7 cellular contexts compared by ENCODE assay signal in genomic region chr18:3652380-3653262, GRCh38.
DNase-seq lines count a peak whose midpoint lies in the region; ATAC-seq and TF ChIP-seq lines count a peak whose summit lies in the region.

No MANE protein-coding gene starts in this region.

- H3K27me3 ChIP-seq in SJSA1 (replicated peaks) (no peaks in the 10 kb centered on the region), body of pancreas (no peaks in the 10 kb centered on the region), right lobe of liver (no peaks in the 10 kb centered on the region)

- ATAC-seq in body of pancreas: peak; percentile 12
- peak; percentile 34 to 84 (median 51) for ATAC-seq in right lobe of liver
- ATAC-seq in GM18498 (IDR thresholded peaks at IDR 0.05; ENCODE audit: unreplicated experiment): no peak

- intact Hi-C loops in body of pancreas (cut with DNase I): no loop called here
- intact Hi-C loops in right lobe of liver (cut with DNase I): no loop called here

- TF ChIP-seq POLR2A in body of pancreas (IDR thresholded peaks at IDR 0.05) (no peak), right lobe of liver (IDR thresholded peaks at IDR 0.05) (no peak)

- TF ChIP-seq CTCF in body of pancreas (IDR thresholded peaks at IDR 0.05) (no peak), right lobe of liver (IDR thresholded peaks at IDR 0.05) (peak in 1 of 4 donors; percentile 11)

- WGBS in body of pancreas, 2 donors: 79 to 80% methylated on average over 13 of the region's 13 CpGs
- 71% methylated on average over 12 of the region's 13 CpGs for WGBS in right lobe of liver (ENCODE audit: insufficient coverage, low coverage, low lambda C conversion rate, missing lambda C conversion rate)

- peaks cover 64% of the 10 kb centered on the region for H3K4me1 ChIP-seq in SJSA1 (replicated peaks)
- no peaks in the 10 kb centered on the region for H3K4me1 ChIP-seq in body of pancreas
- H3K4me1 ChIP-seq in right lobe of liver: peaks cover 0 to 7% (median 0%) of the 10 kb centered on the region in 4 donors

- H3K9me3 ChIP-seq in SJSA1 (replicated peaks) (no peaks in the 10 kb centered on the region), body of pancreas (no peaks in the 10 kb centered on the region), right lobe of liver (no peaks in the 10 kb centered on the region)

- DNase-seq in HK-2 (ENCODE audit: unreplicated experiment) (peak; percentile 83), SJSA1 (ENCODE audit: low read depth in 1 of 2, low spot score in 2 of 2) (peak; percentile 96 to 97), body of pancreas (peak in 3 of 4 donors; percentile 8 to 52 (median 42)), right lobe of liver (peak in 1 of 3 donors; percentile 62), middle frontal gyrus (ENCODE audit: extremely low spot score, low spot score) (no peak)
- DNase-seq in stimulated activated CD8-positive, alpha-beta memory T cell treated with anti-CD3 and anti-CD28 coated beads, Interleukin-4, amount 100 ng/mL, for 48 hours: peak; percentile 83

- H3K4me3 ChIP-seq in SJSA1: peak overlapping the region; percentile 19
- H3K4me3 ChIP-seq in body of pancreas: no peak overlapping the region
- no peak overlapping the region for H3K4me3 ChIP-seq in right lobe of liver

- no peaks in the 10 kb centered on the region for H3K36me3 ChIP-seq in SJSA1
- H3K36me3 ChIP-seq in body of pancreas (replicated peaks in 1 of 2; ENCODE audit: insufficient read depth in 1 of 2, low read depth in 2 of 2): no peaks in the 10 kb centered on the region
- H3K36me3 ChIP-seq in right lobe of liver: no peaks in the 10 kb centered on the region

- H3K27ac ChIP-seq in SJSA1: peak overlapping the region; percentile 91
- H3K27ac ChIP-seq in body of pancreas: no peak overlapping the region
- no peak overlapping the region for H3K27ac ChIP-seq in right lobe of liver
